1 cellular context compared by ENCODE assay signal in genomic region chr2:186589733-186590537, GRCh38.
TF ChIP-seq lines count a peak whose summit lies in the region.

Gene ITGAV, plus strand, starts transcription at chr2:186590056. Its CDS starts 283 bp downstream, at chr2:186590339.

TF ChIP-seq in WTC11, 78 proteins besides CTCF, POLR2A, EP300 and RAD21 (continued from another document):
- TF ChIP-seq E2F5 (CRISPR knock-in tag; IDR thresholded peaks at IDR 0.05) (peak; percentile 91), RORB (CRISPR knock-in tag; IDR thresholded peaks at IDR 0.05) (no peak), E2F1 (CRISPR knock-in tag; IDR thresholded peaks at IDR 0.05) (no peak), TCF7 (CRISPR knock-in tag; IDR thresholded peaks at IDR 0.05; ENCODE audit: low read depth) (peak; percentile 74; the same call in 1 of the 2 replicates), GTF2I (CRISPR knock-in tag; conservative IDR thresholded peaks at IDR 0.05) (no peak), ZBTB43 (CRISPR knock-in tag; IDR thresholded peaks at IDR 0.05) (peak; percentile 29; the same call in 1 of the 2 replicates), MLX (CRISPR knock-in tag; IDR thresholded peaks at IDR 0.05) (0 out of 2 replicates have a peak, but pooled peaks have one; percentile 29), E2F4 (CRISPR knock-in tag; IDR thresholded peaks at IDR 0.05; ENCODE audit: borderline replicate concordance, low read depth) (no peak), IRF2 (CRISPR knock-in tag; IDR thresholded peaks at IDR 0.05; ENCODE audit: borderline replicate concordance, low read depth) (no peak), ATF6 (CRISPR knock-in tag; IDR thresholded peaks at IDR 0.05) (no peak), FOXP1 (CRISPR knock-in tag; IDR thresholded peaks at IDR 0.05; ENCODE audit: borderline replicate concordance) (peak; percentile 74)
